1 cellular context compared by ENCODE assay signal in the genomic region with DNA sequence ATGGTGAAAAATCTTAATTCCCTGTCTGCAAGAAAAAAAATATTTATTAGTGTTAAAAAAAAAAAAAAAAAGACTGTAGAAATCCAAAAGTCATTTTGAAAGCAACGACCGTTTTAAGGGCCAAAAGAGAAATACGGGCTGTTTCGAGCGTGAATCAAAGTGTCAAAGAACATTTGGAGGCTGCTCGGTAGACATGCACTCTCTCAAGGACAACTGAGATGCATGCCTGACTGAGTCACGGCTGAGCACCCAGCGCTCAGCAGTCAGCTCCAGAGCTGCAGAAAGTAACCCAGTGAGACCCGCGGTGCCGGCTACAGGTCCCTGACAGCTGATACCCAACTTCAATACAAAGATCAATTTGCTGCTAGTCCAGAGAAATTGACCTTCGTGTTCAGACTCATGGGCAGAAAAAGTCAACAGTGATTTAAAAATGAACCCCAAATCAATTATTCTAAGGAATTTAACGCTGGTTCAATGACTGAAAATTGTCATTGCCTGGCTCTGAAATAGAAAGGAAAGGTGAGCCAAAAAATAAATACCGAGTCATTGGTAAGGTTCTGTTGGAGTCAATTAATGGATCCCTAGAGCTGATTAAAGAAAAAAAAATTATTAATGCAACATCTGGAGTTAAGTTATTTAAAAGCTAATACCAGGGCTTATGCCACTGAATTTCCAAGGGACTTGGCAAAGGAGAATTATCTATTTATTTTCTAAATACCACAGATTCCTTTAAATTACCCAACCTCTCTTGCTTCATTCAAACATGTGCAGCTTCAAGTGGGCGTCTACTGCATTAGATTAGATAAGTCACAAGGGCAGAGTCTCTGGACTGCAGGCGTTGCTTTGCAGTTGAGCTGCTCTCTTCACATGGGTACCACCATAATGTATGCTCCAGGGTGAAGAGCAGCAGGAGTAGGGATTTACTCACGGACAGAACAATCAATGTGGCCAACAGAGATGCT.
TF ChIP-seq lines count a peak whose summit lies in the region.

No MANE protein-coding gene starts in this region.

TF ChIP-seq in A549, 52 proteins besides CTCF, POLR2A, EP300 and RAD21 (continued from another document):
- TF ChIP-seq HOXB5 (CRISPR knock-in tag; IDR thresholded peaks at IDR 0.05) (no peak), GATA3 (IDR thresholded peaks at IDR 0.05; ENCODE audit: borderline replicate concordance) (peak; percentile 79; the same call in 1 of the 2 replicates), JUNB (IDR thresholded peaks at IDR 0.05) (peak; percentile 46; the same call in 1 of the 2 replicates), TP53 (CRISPR knock-in tag; IDR thresholded peaks at IDR 0.05) (no peak), RNF2 (IDR thresholded peaks at IDR 0.05; ENCODE audit: borderline replicate concordance, low read depth) (no peak), NPAS2 (CRISPR knock-in tag; IDR thresholded peaks at IDR 0.05; ENCODE audit: borderline replicate concordance) (peak; percentile 85), FOSL2 (IDR thresholded peaks at IDR 0.05) (peak; percentile 52; the same call in 1 of the 2 replicates), FOSL2 (CRISPR knock-in tag; IDR thresholded peaks at IDR 0.05) (peak; percentile 73)
- TF ChIP-seq, protein P1, sequence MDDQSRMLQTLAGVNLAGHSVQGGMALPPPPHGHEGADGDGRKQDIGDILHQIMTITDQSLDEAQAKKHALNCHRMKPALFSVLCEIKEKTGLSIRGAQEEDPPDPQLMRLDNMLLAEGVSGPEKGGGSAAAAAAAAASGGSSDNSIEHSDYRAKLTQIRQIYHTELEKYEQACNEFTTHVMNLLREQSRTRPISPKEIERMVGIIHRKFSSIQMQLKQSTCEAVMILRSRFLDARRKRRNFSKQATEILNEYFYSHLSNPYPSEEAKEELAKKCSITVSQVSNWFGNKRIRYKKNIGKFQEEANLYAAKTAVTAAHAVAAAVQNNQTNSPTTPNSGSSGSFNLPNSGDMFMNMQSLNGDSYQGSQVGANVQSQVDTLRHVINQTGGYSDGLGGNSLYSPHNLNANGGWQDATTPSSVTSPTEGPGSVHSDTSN (IDR thresholded peaks at IDR 0.05) = 0 out of 2 replicates have a peak, but pooled peaks have one; percentile 30
- TF ChIP-seq, protein P2, sequence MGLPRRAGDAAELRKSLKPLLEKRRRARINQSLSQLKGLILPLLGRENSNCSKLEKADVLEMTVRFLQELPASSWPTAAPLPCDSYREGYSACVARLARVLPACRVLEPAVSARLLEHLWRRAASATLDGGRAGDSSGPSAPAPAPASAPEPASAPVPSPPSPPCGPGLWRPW (IDR thresholded peaks at IDR 0.05) = peak; percentile 90
- TF ChIP-seq, protein P3, sequence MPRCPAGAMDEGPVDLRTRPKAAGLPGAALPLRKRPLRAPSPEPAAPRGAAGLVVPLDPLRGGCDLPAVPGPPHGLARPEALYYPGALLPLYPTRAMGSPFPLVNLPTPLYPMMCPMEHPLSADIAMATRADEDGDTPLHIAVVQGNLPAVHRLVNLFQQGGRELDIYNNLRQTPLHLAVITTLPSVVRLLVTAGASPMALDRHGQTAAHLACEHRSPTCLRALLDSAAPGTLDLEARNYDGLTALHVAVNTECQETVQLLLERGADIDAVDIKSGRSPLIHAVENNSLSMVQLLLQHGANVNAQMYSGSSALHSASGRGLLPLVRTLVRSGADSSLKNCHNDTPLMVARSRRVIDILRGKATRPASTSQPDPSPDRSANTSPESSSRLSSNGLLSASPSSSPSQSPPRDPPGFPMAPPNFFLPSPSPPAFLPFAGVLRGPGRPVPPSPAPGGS (IDR thresholded peaks at IDR 0.05) = peak; percentile 70; the same call in 1 of the 3 replicates
